21 cellular contexts compared by ENCODE assay signal in genomic region chr13:57846600-57847173, GRCh38.
"Had no signal": no experiment of that assay in that cellular context is flagged by ENCODE, and none has a peak within 500 bp of the region (broad histone marks: within the 10 kb centered on the region; RNA-seq: fewer than 3 reads in every experiment).

No MANE protein-coding gene starts in this region.

- H3K27me3 ChIP-seq: dorsolateral prefrontal cortex, heart left ventricle, neutrophil, sigmoid colon, stomach had no signal

- H3K27ac ChIP-seq: dorsolateral prefrontal cortex, heart left ventricle, neutrophil, sigmoid colon, skin epidermis, stomach had no signal

- ATAC-seq: esophagus mucosa; heart left ventricle; naive thymus-derived CD4-positive, alpha-beta T cell had no signal

- H3K9me3 ChIP-seq: neutrophil had no signal

- DNase-seq: cortex of kidney; dorsolateral prefrontal cortex; effector CD8-positive, alpha-beta T cell; heart left ventricle; hypothalamus; kidney glomerular epithelial cell; naive thymus-derived CD4-positive, alpha-beta T cell; posterior cingulate gyrus; sigmoid colon; stimulated activated CD4-positive, alpha-beta T cell treated with anti-CD3 and anti-CD28 coated beads, Interleukin-2, amount 100 ng/mL, for 24 hours; stimulated activated CD4-positive, alpha-beta T cell treated with anti-CD3 and anti-CD28 coated beads, Interleukin-4, amount 100 ng/mL, for 4 hours; stimulated activated naive CD4-positive, alpha-beta T cell; stomach; substantia nigra; trophoblast cell had no signal

- H3K36me3 ChIP-seq: heart left ventricle, neutrophil, sigmoid colon, stomach had no signal

- H3K4me3 ChIP-seq: dorsolateral prefrontal cortex, heart left ventricle, sigmoid colon, skin epidermis, stomach had no signal

- H3K4me1 ChIP-seq: heart left ventricle, sigmoid colon, stomach had no signal

- FAIRE-seq: endometrium, frontal cortex, islet of Langerhans had no signal
